Comparison of ENCODE assay signal across 7 cellular contexts in genomic region chr14:104793703-104793959, GRCh38. TPM values are rescaled to one million over a fixed set of nuclear protein-coding genes. Genes with fewer than 3 reads are reported as not detected.
A peak's percentile ranks its signal among the peaks of the same experiment; 100 is the strongest.
DNase-seq lines count a peak whose midpoint lies in the region; ATAC-seq and TF ChIP-seq lines count a peak whose summit lies in the region.

No MANE protein-coding gene starts in this region.

- no peaks in the 10 kb centered on the region for H4K20me1 ChIP-seq in HCT116 (ENCODE audit: insufficient read depth)

- RAD21 ChIA-PET in HCT116 (lab: Charles Lee; ENCODE audit: low non-redundant PET in 1 of 2, low total read pairs in 2 of 2, uncharacterized antibody in 2 of 2, unreplicated experiment in 2 of 2): no interaction called here

- no TSS peak for BruUV-seq in HCT116 (replicated peaks; lab: Mats Ljungman, UMichigan)

- CTCF ChIA-PET in HCT116 (lab: Charles Lee) (interaction anchor here (1.1 kb wide), 1 partner anchor 25 kb away, joined by 4 read pairs; no protein-coding TSS in a partner anchor), GM10248 (lab: Yijun Ruan, JAX) (interaction anchor here (1.2 to 1.6 kb wide), 2 partner anchors 23 to 32 kb away, joined by 3 to 8 read pairs; no protein-coding TSS in a partner anchor)

- no peaks in the 10 kb centered on the region for H3K9me2 ChIP-seq in HCT116 (ENCODE audit: insufficient read depth)

- TF ChIP-seq POLR2A in HCT116 (IDR thresholded peaks at IDR 0.05; ENCODE audit: borderline replicate concordance, extremely low read depth, insufficient read depth, insufficient read length): no peak

- H3K27ac ChIP-seq in HCT116 (ENCODE audit: low read depth, low read length): peak overlapping the region; percentile 93
- H3K27ac ChIP-seq in skin epidermis: peak overlapping the region in 10 of 21 experiments; percentile 11 to 91 (median 86)

- DNase-seq in HCT116 (ENCODE audit: low read depth, low spot score) (no peak), fibroblast of villous mesenchyme (ENCODE audit: low read depth) (no peak), GM10248 (ENCODE audit: extremely low spot score) (no peak), NCI-H1930 (lab: John Stamatoyannopoulos, UW) (no peak)

- H2AFZ ChIP-seq in HCT116 (ENCODE audit: low read depth, low read length, poor library complexity, severe bottlenecking): no peak overlapping the region

- TF ChIP-seq CTCF in HCT116 (IDR thresholded peaks at IDR 0.05 in 2 of 3, conservative IDR thresholded peaks at IDR 0.05 in 1 of 3; ENCODE audit: borderline replicate concordance in 1 of 3, insufficient read depth in 1 of 3, low read depth in 2 of 3, low read length in 2 of 3) (no peak), WI38 (IDR thresholded peaks at IDR 0.05; ENCODE audit: low read depth, low read length) (no peak), fibroblast of villous mesenchyme (IDR thresholded peaks at IDR 0.05; ENCODE audit: insufficient read depth, low read depth, low read length) (no peak), GM10248 (IDR thresholded peaks at IDR 0.05; ENCODE audit: control extremely low read depth, extremely low read depth, low read depth, missing control alignments) (no peak)

- peaks cover 58% of the 10 kb centered on the region for H3K79me2 ChIP-seq in HCT116 (ENCODE audit: insufficient read depth, low read length)

- H3K36me3 ChIP-seq in HCT116 (ENCODE audit: control insufficient read depth in 1 of 2, insufficient read depth in 2 of 2, low read length in 2 of 2): peaks cover 8 to 12% of the 10 kb centered on the region in 2 experiments

- H3K4me1 ChIP-seq in HCT116 (ENCODE audit: control insufficient read depth in 1 of 2, insufficient read depth in 2 of 2, low read length in 2 of 2): peaks cover 22 to 41% of the 10 kb centered on the region in 2 experiments

- H3K9me3 ChIP-seq in HCT116 (ENCODE audit: control insufficient read depth in 1 of 2, insufficient read depth in 1 of 2, low read depth in 1 of 2, low read length in 2 of 2): no peaks in the 10 kb centered on the region

- intact Hi-C loops in HCT116 (cut with micrococcal nuclease): no loop called here

- POLR2A ChIA-PET in HCT116 (lab: Charles Lee) (no interaction called here), GM10248 (lab: Yijun Ruan, JAX) (no interaction called here)

- TF ChIP-seq RAD21 in HCT116 (IDR thresholded peaks at IDR 0.05; ENCODE audit: low read depth): no peak

- H3K27me3 ChIP-seq in HCT116 (ENCODE audit: insufficient read depth, low read length): no peaks in the 10 kb centered on the region

- H3K4me3 ChIP-seq in HCT116 (replicated peaks in 1 of 2; ENCODE audit: low read depth in 1 of 2, low read length in 2 of 2) (peak overlapping the region; percentile 65 to 88), WI38 (ENCODE audit: low read depth, low read length) (peak overlapping the region; percentile 78), fibroblast of villous mesenchyme (ENCODE audit: low read depth, low read length) (peak overlapping the region; percentile 78), skin epidermis (peak overlapping the region in 4 of 7 experiments; percentile 70 to 86 (median 80))

- ATAC-seq in HCT116: no peak
- no peak for ATAC-seq in HG03280 (IDR thresholded peaks at IDR 0.05; ENCODE audit: unreplicated experiment)

- H3K9ac ChIP-seq in HCT116 (ENCODE audit: low read length): peak overlapping the region; percentile 68

- peak overlapping the region; percentile 82 for H3K4me2 ChIP-seq in HCT116 (ENCODE audit: low read length)

TF ChIP-seq in HCT116, 20 proteins besides CTCF, POLR2A, EP300 and RAD21:
- no peak for TF ChIP-seq JUND (IDR thresholded peaks at IDR 0.05)
- TF ChIP-seq TCF7L2 (IDR thresholded peaks at IDR 0.05; ENCODE audit: borderline replicate concordance, extremely low read depth, insufficient read depth, insufficient read length): no peak
- TF ChIP-seq ZNF274 (IDR thresholded peaks at IDR 0.05; ENCODE audit: low read depth, low read length): no peak
- TF ChIP-seq EGR1 (IDR thresholded peaks at IDR 0.05; ENCODE audit: low read depth): no peak

RNA-seq across cellular contexts. Expression of gene AKT1, which starts 1.9 kb away (rescaled TPM):
- total RNA-seq in HCT116 (2021; ENCODE audit: unreplicated experiment): 152 TPM
- 139 and 160 TPM in 2 replicates for polyA plus RNA-seq in HCT116 (2012)
- total RNA-seq in fibroblast of villous mesenchyme: 233 and 261 TPM in 2 replicates

RNA-seq across cellular contexts. Expression of gene ZBTB42, which starts 7.3 kb away (rescaled TPM):
- total RNA-seq in HCT116 (2021; ENCODE audit: unreplicated experiment) (4.4 TPM), fibroblast of villous mesenchyme (3.5 and 4.3 TPM in 2 replicates)
- polyA plus RNA-seq in HCT116 (2012): 3.9 and 4.1 TPM in 2 replicates

RNA-seq across cellular contexts. Expression of gene SIVA1, which starts 40.7 kb away (rescaled TPM):
- 141 TPM for total RNA-seq in HCT116 (2021; ENCODE audit: unreplicated experiment)
- 142 and 171 TPM in 2 replicates for polyA plus RNA-seq in HCT116 (2012)
- 67.8 and 73.8 TPM in 2 replicates for total RNA-seq in fibroblast of villous mesenchyme
